In genomic region chr7:27921081-27921836, GRCh38 we compare ENCODE assay signal across 8 cellular contexts.
DNase-seq lines count a peak whose midpoint lies in the region; ATAC-seq, FAIRE-seq and TF ChIP-seq lines count a peak whose summit lies in the region.

No MANE protein-coding gene starts in this region.

- intact Hi-C loops in heart right ventricle (cut with DNase I) (loop anchor here in 9 of 10 donors (2.0 to 10.0 kb wide), 8 partner anchors 116 to 729 kb away; partner anchors contain the start of genes HOXA13 (in 2 of the 9) and TAX1BP1 (in 1 of the 9)), sciatic nerve (cut with DNase I) (no loop called here)

- DNase-seq in NCI-H2227 (lab: John Stamatoyannopoulos, UW; ENCODE audit: unreplicated experiment): peak; percentile 80
- DNase-seq in WERI-Rb-1: peak; percentile 55
- peak in 1 of 2 donors; percentile 51 for DNase-seq in heart right ventricle
- DNase-seq in sciatic nerve (ENCODE audit: low spot score): no peak

- H3K4me3 ChIP-seq in WERI-Rb-1 (ENCODE audit: low read depth, low read length) (no peak overlapping the region), heart right ventricle (no peak overlapping the region)

- ATAC-seq in HG03095 (IDR thresholded peaks at IDR 0.05; ENCODE audit: unreplicated experiment) (peak; percentile 48), heart right ventricle (peak in 7 of 8 donors; percentile 55 to 72 (median 62)), sciatic nerve (peak; percentile 84), GM21529 (IDR thresholded peaks at IDR 0.05; ENCODE audit: unreplicated experiment) (no peak), GM19328 (IDR thresholded peaks at IDR 0.05; ENCODE audit: unreplicated experiment) (no peak)

- no peaks in the 10 kb centered on the region for H3K27me3 ChIP-seq in WERI-Rb-1 (ENCODE audit: insufficient read depth, low read depth, severe bottlenecking)
- no peaks in the 10 kb centered on the region for H3K27me3 ChIP-seq in heart right ventricle

- WGBS in heart right ventricle, 2 donors: 62 to 69% methylated on average over 7 of the region's 7 CpGs

- FAIRE-seq in G401.6 (lab: Jason Lieb, UNC): peak; percentile 97

- TF ChIP-seq CTCF in WERI-Rb-1 (IDR thresholded peaks at IDR 0.05; ENCODE audit: low read depth, low read length): peak; percentile 18; the same call in 1 of the 2 replicates
- peak; percentile 12 to 75 (median 60) for TF ChIP-seq CTCF in heart right ventricle (IDR thresholded peaks at IDR 0.05)

- H3K27ac ChIP-seq in WERI-Rb-1 (no peak overlapping the region), heart right ventricle (no peak overlapping the region)

- H3K9me3 ChIP-seq in WERI-Rb-1 (ENCODE audit: severe bottlenecking): no peaks in the 10 kb centered on the region
- H3K9me3 ChIP-seq in heart right ventricle: peaks cover 0 to 5% (median 0%) of the 10 kb centered on the region in 11 donors

- H3K36me3 ChIP-seq in WERI-Rb-1 (no peaks in the 10 kb centered on the region), heart right ventricle (no peaks in the 10 kb centered on the region)

- peaks cover 0 to 35% (median 12%) of the 10 kb centered on the region in 9 donors for H3K4me1 ChIP-seq in heart right ventricle

Comparison
In these comparisons a context has a peak if more than half of its experiments do, and no peak if none do; other contexts are left out.
1. ATAC-seq: peak in HG03095 (single experiment), heart right ventricle (7 of 8) and sciatic nerve (single experiment); none in GM21529 (single experiment) and GM19328 (single experiment).